ENCODE assay signal across 8 cellular contexts in the genomic region with DNA sequence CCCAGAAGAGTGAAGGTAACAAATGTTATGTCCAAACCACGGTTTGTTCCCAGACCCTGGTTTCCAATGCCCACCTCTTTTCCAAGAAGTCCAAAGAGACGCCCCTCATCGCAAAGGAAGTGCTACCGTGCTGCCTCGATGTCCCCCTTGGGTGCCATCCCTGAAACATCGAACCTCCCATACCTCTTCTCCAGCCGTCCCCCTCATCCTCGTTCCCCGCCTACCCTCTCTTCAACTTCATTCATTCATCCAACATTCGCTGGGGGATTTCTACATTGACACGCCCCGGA. TPM values are rescaled to one million over a fixed set of nuclear protein-coding genes. Genes with fewer than 3 reads are reported as not detected.
DNase-seq lines count a peak whose midpoint lies in the region; ATAC-seq and TF ChIP-seq lines count a peak whose summit lies in the region.

No MANE protein-coding gene starts in this region.

- H3K4me1 ChIP-seq in HUES6 (ENCODE audit: control insufficient read depth, insufficient read depth, low read length), result 0 out of 2 replicates have a peak, but pooled peaks cover 4% of the 10 kb centered on the region

- TF ChIP-seq CTCF in choroid plexus epithelial cell (conservative IDR thresholded peaks at IDR 0.05; ENCODE audit: low read depth, low read length) (no peak), neural cell (IDR thresholded peaks at IDR 0.05; ENCODE audit: poor library complexity, severe bottlenecking) (no peak)

- TF ChIP-seq EP300 in neural cell (conservative IDR thresholded peaks at IDR 0.05; ENCODE audit: poor library complexity, severe bottlenecking), result no peak

- peak overlapping the region; percentile 43; the same call in 1 of the 2 replicates for H3K27ac ChIP-seq in HUES6 (ENCODE audit: low read depth, low read length)
- H3K27ac ChIP-seq in neural cell (ENCODE audit: low read length), result no peak overlapping the region

- H4K20me1 ChIP-seq in neural cell (ENCODE audit: insufficient read depth), result no peaks in the 10 kb centered on the region

- H3K4me3 ChIP-seq in HUES6 (ENCODE audit: low read depth, low read length) (peak overlapping the region; percentile 75), choroid plexus epithelial cell (ENCODE audit: low read depth, low read length) (peak overlapping the region; percentile 85), neural cell (ENCODE audit: low read length) (peak overlapping the region; percentile 62)

- no peaks in the 10 kb centered on the region for H3K9me2 ChIP-seq in neural cell (ENCODE audit: insufficient read depth, low read length)

- H3K36me3 ChIP-seq in HUES6 (ENCODE audit: control insufficient read depth, insufficient read depth, low read length) (peaks cover 21% of the 10 kb centered on the region), neural cell (ENCODE audit: insufficient read depth, low read length) (no peaks in the 10 kb centered on the region)

- no peak for ATAC-seq in HG03025 (IDR thresholded peaks at IDR 0.05; ENCODE audit: low FRiP score, unreplicated experiment)

- no peaks in the 10 kb centered on the region for H3K27me3 ChIP-seq in HUES6 (ENCODE audit: control insufficient read depth, insufficient read depth, low read length)
- no peaks in the 10 kb centered on the region for H3K27me3 ChIP-seq in neural cell (ENCODE audit: insufficient read depth, low read depth, low read length)

- H3F3A ChIP-seq in neural cell (ENCODE audit: insufficient read depth, low read length, poor library complexity, severe bottlenecking), result no peaks in the 10 kb centered on the region

- no peak for TF ChIP-seq RAD21 in neural cell (conservative IDR thresholded peaks at IDR 0.05)

- H3K79me2 ChIP-seq in neural cell (replicated peaks; ENCODE audit: insufficient read depth, low read length), result no peaks in the 10 kb centered on the region

- DNase-seq in COLO829 (ENCODE audit: low spot score), result peak; percentile 1
- no peak for DNase-seq in choroid plexus epithelial cell (ENCODE audit: low read depth)
- DNase-seq in GM19238 (ENCODE audit: insufficient read length, low spot score), result no peak
- DNase-seq in activated CD8-positive, alpha-beta memory T cell treated with anti-CD3 and anti-CD28 coated beads, Interleukin-2, amount 50 U/mL, for 48 hours, result no peak
- no peak for DNase-seq in effector CD4-positive, alpha-beta T cell

- H3K9me3 ChIP-seq in HUES6 (ENCODE audit: control insufficient read depth, insufficient read depth, low read depth, low read length) (no peaks in the 10 kb centered on the region), neural cell (ENCODE audit: low read length) (no peaks in the 10 kb centered on the region)

- H3K9ac ChIP-seq in HUES6 (ENCODE audit: low read length) (peak overlapping the region; percentile 94), neural cell (ENCODE audit: low read length) (peak overlapping the region; percentile 42)

- no peak overlapping the region for H3K4me2 ChIP-seq in neural cell (ENCODE audit: low read length)

- no peak overlapping the region for H2AFZ ChIP-seq in neural cell (ENCODE audit: low read depth, low read length)

TF ChIP-seq in neural cell, 6 proteins besides CTCF, POLR2A, EP300 and RAD21:
- TF ChIP-seq SMC3 (conservative IDR thresholded peaks at IDR 0.05; ENCODE audit: poor library complexity) (no peak), TAF1 (IDR thresholded peaks at IDR 0.05; ENCODE audit: low read depth) (no peak), POLR2AphosphoS5 (IDR thresholded peaks at IDR 0.05) (no peak), MXI1 (conservative IDR thresholded peaks at IDR 0.05; ENCODE audit: poor library complexity, severe bottlenecking) (no peak), EZH2 (IDR thresholded peaks at IDR 0.05; ENCODE audit: borderline replicate concordance, insufficient read depth, low read length, poor library complexity, severe bottlenecking) (no peak), REST (IDR thresholded peaks at IDR 0.05; ENCODE audit: borderline replicate concordance) (no peak)

RNA-seq across cellular contexts. Expression of gene TIPIN, which starts 0.5 kb away (rescaled TPM):
- 2.6 and 7.4 TPM in 2 replicates for polyA plus RNA-seq in neural cell
- polyA minus RNA-seq in neural cell, result 8.7 and 12.4 TPM in 2 replicates

RNA-seq across cellular contexts. Expression of gene MAP2K1, which starts 30.7 kb away (rescaled TPM):
- polyA plus RNA-seq in neural cell, result 23.0 and 24.7 TPM in 2 replicates
- 16.1 and 17.6 TPM in 2 replicates for polyA minus RNA-seq in neural cell
